1 cellular context compared by ENCODE assay signal in genomic region chr19:13051581-13052165, GRCh38.
TF ChIP-seq lines count a peak whose summit lies in the region.

No MANE protein-coding gene starts in this region.

TF ChIP-seq in HEK293, 187 proteins besides CTCF, POLR2A, EP300 and RAD21 (continued from another document and continues in another):
- peak; percentile 92 for TF ChIP-seq WT1 (tag by site-specific recombination; IDR thresholded peaks at IDR 0.05)
- TF ChIP-seq ZNF639 (tag by site-specific recombination; IDR thresholded peaks at IDR 0.05): no peak
- no peak for TF ChIP-seq ZNF423 (tag by site-specific recombination; IDR thresholded peaks at IDR 0.05)
- no peak for TF ChIP-seq ZNF112 (tag by site-specific recombination; IDR thresholded peaks at IDR 0.05)
- no peak for TF ChIP-seq OVOL3 (tag by site-specific recombination; IDR thresholded peaks at IDR 0.05)
- no peak for TF ChIP-seq ZFP41 (tag by site-specific recombination; IDR thresholded peaks at IDR 0.05; ENCODE audit: borderline replicate concordance)
- no peak for TF ChIP-seq ZNF548 (tag by site-specific recombination; IDR thresholded peaks at IDR 0.05)
- no peak for TF ChIP-seq ZBTB1 (tag by site-specific recombination; IDR thresholded peaks at IDR 0.05)
- TF ChIP-seq ZNF830 (tag by site-specific recombination; IDR thresholded peaks at IDR 0.05; ENCODE audit: low read depth): no peak
- peak; percentile 80; the same call in 1 of the 2 replicates for TF ChIP-seq GLI2 (tag by site-specific recombination; IDR thresholded peaks at IDR 0.05; ENCODE audit: borderline replicate concordance, low read depth)
- no peak for TF ChIP-seq ZNF37A (tag by site-specific recombination; IDR thresholded peaks at IDR 0.05)
- TF ChIP-seq ZNF157 (tag by site-specific recombination; IDR thresholded peaks at IDR 0.05): no peak
- no peak for TF ChIP-seq ZNF596 (tag by site-specific recombination; IDR thresholded peaks at IDR 0.05)
- peak; percentile 64; the same call in 1 of the 2 replicates for TF ChIP-seq ZNF449 (tag by site-specific recombination; IDR thresholded peaks at IDR 0.05)
- TF ChIP-seq ZNF26 (tag by site-specific recombination; IDR thresholded peaks at IDR 0.05): no peak
- no peak for TF ChIP-seq YY2 (tag by site-specific recombination; IDR thresholded peaks at IDR 0.05)
- TF ChIP-seq ZNF623 (tag by site-specific recombination; IDR thresholded peaks at IDR 0.05): no peak
- no peak for TF ChIP-seq ZSCAN4 (tag by site-specific recombination; IDR thresholded peaks at IDR 0.05)
- TF ChIP-seq AEBP2 (tag by site-specific recombination; IDR thresholded peaks at IDR 0.05; ENCODE audit: borderline replicate concordance): no peak
- no peak for TF ChIP-seq ZNF239 (tag by site-specific recombination; IDR thresholded peaks at IDR 0.05)
- TF ChIP-seq KLF10 (tag by site-specific recombination; IDR thresholded peaks at IDR 0.05): no peak
- peak; percentile 44; the same call in 1 of the 2 replicates for TF ChIP-seq GLIS2 (tag by site-specific recombination; IDR thresholded peaks at IDR 0.05)
- no peak for TF ChIP-seq ZSCAN18 (tag by site-specific recombination; IDR thresholded peaks at IDR 0.05)
- TF ChIP-seq ZNF692 (tag by site-specific recombination; IDR thresholded peaks at IDR 0.05): peak; percentile 67; the same call in 1 of the 2 replicates
- no peak for TF ChIP-seq ZNF530 (tag by site-specific recombination; IDR thresholded peaks at IDR 0.05; ENCODE audit: low read depth)
- peak; percentile 36; the same call in 1 of the 2 replicates for TF ChIP-seq ZNF76 (tag by site-specific recombination; IDR thresholded peaks at IDR 0.05; ENCODE audit: borderline replicate concordance, low read depth)
- TF ChIP-seq ZNF677 (tag by site-specific recombination; IDR thresholded peaks at IDR 0.05): no peak
- no peak for TF ChIP-seq ZNF148 (tag by site-specific recombination; IDR thresholded peaks at IDR 0.05; ENCODE audit: borderline replicate concordance)
- TF ChIP-seq ZNF843 (tag by site-specific recombination; IDR thresholded peaks at IDR 0.05): peak; percentile 95
- TF ChIP-seq ZNF2 (tag by site-specific recombination; IDR thresholded peaks at IDR 0.05): 0 out of 2 replicates have a peak, but pooled peaks have one; percentile 45
- TF ChIP-seq GFI1B (tag by site-specific recombination; IDR thresholded peaks at IDR 0.05): peak; percentile 23; the same call in 1 of the 2 replicates
- peak; percentile 41; the same call in 1 of the 2 replicates for TF ChIP-seq ZSCAN23 (tag by site-specific recombination; IDR thresholded peaks at IDR 0.05)
- peak; percentile 99 for TF ChIP-seq ZIC2 (tag by site-specific recombination; IDR thresholded peaks at IDR 0.05)
- no peak for TF ChIP-seq ZNF544 (tag by site-specific recombination; IDR thresholded peaks at IDR 0.05)
- TF ChIP-seq ZNF175 (tag by site-specific recombination; IDR thresholded peaks at IDR 0.05): no peak
- no peak for TF ChIP-seq ZNF140 (tag by site-specific recombination; IDR thresholded peaks at IDR 0.05)
- TF ChIP-seq KLF17 (tag by site-specific recombination; IDR thresholded peaks at IDR 0.05): peak; percentile 100
- 0 out of 2 replicates have a peak, but pooled peaks have one; percentile 70 for TF ChIP-seq ZNF391 (tag by site-specific recombination; IDR thresholded peaks at IDR 0.05; ENCODE audit: borderline replicate concordance, low read depth)
- TF ChIP-seq REPIN1 (tag by site-specific recombination; IDR thresholded peaks at IDR 0.05; ENCODE audit: low read depth): no peak
- peak; percentile 78 for TF ChIP-seq SP2 (tag by site-specific recombination; IDR thresholded peaks at IDR 0.05)
- peak; percentile 53; the same call in 1 of the 2 replicates for TF ChIP-seq ZNF18 (tag by site-specific recombination; IDR thresholded peaks at IDR 0.05)
- peak; percentile 84 for TF ChIP-seq ZXDB (tag by site-specific recombination; IDR thresholded peaks at IDR 0.05)
- no peak for TF ChIP-seq ZFP3 (tag by site-specific recombination; IDR thresholded peaks at IDR 0.05; ENCODE audit: low read depth)
- no peak for TF ChIP-seq MEIS1 (CRISPR knock-in tag; IDR thresholded peaks at IDR 0.05; ENCODE audit: borderline replicate concordance)
- peak; percentile 63 for TF ChIP-seq SCRT2 (tag by site-specific recombination; IDR thresholded peaks at IDR 0.05)
- no peak for TF ChIP-seq ZNF645 (tag by site-specific recombination; IDR thresholded peaks at IDR 0.05)
- no peak for TF ChIP-seq MYNN (tag by site-specific recombination; IDR thresholded peaks at IDR 0.05; ENCODE audit: borderline replicate concordance)
- TF ChIP-seq ZNF707 (tag by site-specific recombination; IDR thresholded peaks at IDR 0.05): no peak
